Comparison of ENCODE assay signal across 8 cellular contexts in genomic region chr16:11612110-11612981, GRCh38. TPM values are rescaled to one million over a fixed set of nuclear protein-coding genes. Genes with fewer than 3 reads are reported as not detected.
DNase-seq lines count a peak whose midpoint lies in the region; ATAC-seq and TF ChIP-seq lines count a peak whose summit lies in the region.

No MANE protein-coding gene starts in this region.

- H3K4me3 ChIP-seq in HEK293 (ENCODE audit: low read depth, low read length) (no peak overlapping the region), SJSA1 (no peak overlapping the region), left ventricle myocardium inferior (no peak overlapping the region)

- intact Hi-C loops in left ventricle myocardium inferior (cut with micrococcal nuclease) (no loop called here), sciatic nerve (cut with DNase I) (no loop called here)

- H3K4me3 Mint-ChIP-seq in nephron progenitor cell = no peak overlapping the region

- no peaks in the 10 kb centered on the region for H3K9me3 ChIP-seq in HEK293 (ENCODE audit: control insufficient read depth, insufficient read depth, low read depth, low read length)
- no peaks in the 10 kb centered on the region for H3K9me3 ChIP-seq in SJSA1 (replicated peaks)
- no peaks in the 10 kb centered on the region for H3K9me3 ChIP-seq in left ventricle myocardium inferior (replicated peaks)

- H3K27me3 ChIP-seq in SJSA1 (replicated peaks) (no peaks in the 10 kb centered on the region), left ventricle myocardium inferior (ENCODE audit: low read depth) (peaks cover 17% of the 10 kb centered on the region)

- ATAC-seq in sciatic nerve (peak; percentile 39), HG03432 (IDR thresholded peaks at IDR 0.05; ENCODE audit: unreplicated experiment) (no peak)

- POLR2A ChIA-PET in HEK293 (lab: Yijun Ruan, JAX) = interaction anchor here (0.8 kb wide), 1 partner anchor 414 kb away, joined by 3 read pairs; no protein-coding TSS in a partner anchor

- peaks cover 28% of the 10 kb centered on the region for H3K27me3 Mint-ChIP-seq in nephron progenitor cell (ENCODE audit: low read depth, poor library complexity)

- H3K4me1 ChIP-seq in HEK293 (ENCODE audit: control insufficient read depth, insufficient read depth, low read length) (no peaks in the 10 kb centered on the region), SJSA1 (replicated peaks) (peaks cover 61% of the 10 kb centered on the region), left ventricle myocardium inferior (peaks cover 7% of the 10 kb centered on the region)

- no peak overlapping the region for H3K27ac ChIP-seq in HEK293 (ENCODE audit: extremely low read depth, low read depth, low read length)
- H3K27ac ChIP-seq in SJSA1 = peak overlapping the region; percentile 90
- no peak overlapping the region for H3K27ac ChIP-seq in left ventricle myocardium inferior (replicated peaks)

- no peaks in the 10 kb centered on the region for H3K9me3 Mint-ChIP-seq in nephron progenitor cell

- H3K36me3 Mint-ChIP-seq in nephron progenitor cell (ENCODE audit: low read depth) = no peaks in the 10 kb centered on the region

- CTCF ChIA-PET in HEK293 (lab: Yijun Ruan, JAX) = interaction anchor here (0.7 kb wide), 2 partner anchors 16 to 30 kb away, joined by 3 to 4 read pairs; no protein-coding TSS in a partner anchor

- no peaks in the 10 kb centered on the region for H3K36me3 ChIP-seq in HEK293 (ENCODE audit: control insufficient read depth in 2 of 2, insufficient read depth in 1 of 2, low read length in 2 of 2)
- no peaks in the 10 kb centered on the region for H3K36me3 ChIP-seq in SJSA1
- H3K36me3 ChIP-seq in left ventricle myocardium inferior = no peaks in the 10 kb centered on the region

- TF ChIP-seq CTCF in HEK293 (tag by site-specific recombination; IDR thresholded peaks at IDR 0.05) (no peak), left ventricle myocardium inferior (IDR thresholded peaks at IDR 0.05; ENCODE audit: borderline replicate concordance) (no peak), nephron progenitor cell (IDR thresholded peaks at IDR 0.05) (no peak)

- no peak overlapping the region for H3K27ac Mint-ChIP-seq in nephron progenitor cell

- DNase-seq in SJSA1 (ENCODE audit: low read depth in 1 of 2, low spot score in 2 of 2) (no peak), left ventricle myocardium inferior (peak; percentile 35), sciatic nerve (ENCODE audit: low spot score) (no peak), cerebellum (ENCODE audit: low spot score) (no peak), NCI-H1048 (lab: John Stamatoyannopoulos, UW) (no peak), nephron progenitor cell (no peak)

- peaks cover 50% of the 10 kb centered on the region for H3K4me1 Mint-ChIP-seq in nephron progenitor cell

TF ChIP-seq in HEK293, 187 proteins besides CTCF, POLR2A, EP300 and RAD21:
- TF ChIP-seq ZIC2 (tag by site-specific recombination; IDR thresholded peaks at IDR 0.05) (peak; percentile 82), GLI4 (tag by site-specific recombination; IDR thresholded peaks at IDR 0.05) (no peak), ZNF214 (tag by site-specific recombination; IDR thresholded peaks at IDR 0.05; ENCODE audit: borderline replicate concordance) (no peak), ZNF654 (tag by site-specific recombination; IDR thresholded peaks at IDR 0.05; ENCODE audit: low read depth) (no peak), GLI2 (tag by site-specific recombination; IDR thresholded peaks at IDR 0.05; ENCODE audit: borderline replicate concordance, low read depth) (no peak), ZNF398 (tag by site-specific recombination; IDR thresholded peaks at IDR 0.05) (no peak)

RNA-seq across cellular contexts. Expression of gene LITAF, which starts 25.6 kb away (rescaled TPM):
- total RNA-seq in SJSA1 (2014; rRNA removed; shearing (Covaris generic)) = 50.8 and 83.4 TPM in 2 replicates
- total RNA-seq in left ventricle myocardium inferior (55.6 TPM), sciatic nerve (200 TPM), cerebellum (29.1 TPM)

RNA-seq across cellular contexts. Expression of gene SNN, which starts 55.9 kb away (rescaled TPM):
- total RNA-seq in SJSA1 (2014; rRNA removed; shearing (Covaris generic)) = 10.1 and 11.5 TPM in 2 replicates
- total RNA-seq in left ventricle myocardium inferior = 28.2 TPM
- total RNA-seq in sciatic nerve = 40.0 TPM
- total RNA-seq in cerebellum = 130 TPM
